Comparison of ENCODE assay signal across 8 cellular contexts in the genomic region with DNA sequence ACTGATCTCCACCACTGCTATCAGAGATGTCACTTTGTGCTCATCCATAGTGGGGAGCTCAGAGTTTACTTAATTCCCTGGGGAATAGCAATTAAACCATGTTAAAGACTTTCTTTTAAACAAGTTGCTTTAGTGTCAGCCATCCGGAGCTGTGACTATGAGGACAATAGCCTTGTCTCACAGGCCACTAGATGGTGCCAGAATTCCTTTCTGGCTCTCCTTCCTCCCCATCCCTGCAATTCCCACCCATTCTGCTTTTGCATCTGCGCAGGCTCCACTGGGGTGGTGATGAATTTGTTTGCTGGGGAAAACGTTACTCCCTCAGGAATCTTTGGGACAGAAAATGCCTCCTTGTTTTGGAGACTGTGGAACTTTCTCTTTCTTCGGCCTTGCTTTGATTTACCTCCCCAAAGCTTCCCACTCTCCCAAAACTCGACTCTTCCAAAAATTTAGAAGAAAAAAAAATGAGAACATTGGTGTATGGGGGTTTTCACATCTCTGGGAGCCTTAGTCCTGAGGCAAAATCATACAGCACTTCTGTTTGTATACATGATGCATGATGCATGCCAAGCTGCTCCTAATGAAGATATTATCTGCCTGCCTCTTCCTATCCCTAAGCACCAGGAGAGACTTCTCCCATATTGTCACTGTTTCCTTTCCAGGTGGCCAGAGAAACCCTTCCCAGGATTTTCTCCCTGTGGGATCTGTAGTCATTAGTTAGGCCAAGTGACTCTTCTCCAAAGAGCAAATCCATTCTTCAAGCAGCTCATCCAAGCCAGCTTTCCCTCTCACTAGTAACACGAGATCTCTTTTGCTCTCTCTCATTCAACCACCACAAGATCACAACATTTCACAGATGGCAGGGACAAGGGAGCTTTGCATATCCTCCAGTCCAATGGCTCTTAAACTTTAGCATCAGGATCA.
DNase-seq lines count a peak whose midpoint lies in the region; ATAC-seq and TF ChIP-seq lines count a peak whose summit lies in the region.

No MANE protein-coding gene starts in this region.

- no peak for TF ChIP-seq POLR2A in vagina (IDR thresholded peaks at IDR 0.05)

- no peak for TF ChIP-seq CTCF in vagina (IDR thresholded peaks at IDR 0.05)

- H3K36me3 ChIP-seq in SJCRH30 = no peaks in the 10 kb centered on the region
- H3K36me3 ChIP-seq in vagina = no peaks in the 10 kb centered on the region

- H3K4me1 ChIP-seq in SJCRH30 (peaks cover 7% of the 10 kb centered on the region; the same call in 1 of the 2 replicates), vagina (no peaks in the 10 kb centered on the region)

- H3K4me3 ChIP-seq in SJCRH30 (no peak overlapping the region), skeletal muscle cell (ENCODE audit: low read depth, low read length) (no peak overlapping the region), vagina (no peak overlapping the region)

- H3K27ac ChIP-seq in SJCRH30 (peak overlapping the region; percentile 34; the same call in 1 of the 2 replicates), vagina (no peak overlapping the region)

- intact Hi-C loops in left cardiac atrium (cut with DNase I) = loop anchor here in 1 of 2 donors (10.0 kb wide), 4 partner anchors 355 to 1195 kb away; a partner anchor contains a TSS
- intact Hi-C loops in vagina (cut with DNase I) = no loop called here

- H3K27me3 ChIP-seq in SJCRH30 (no peaks in the 10 kb centered on the region), vagina (no peaks in the 10 kb centered on the region)

- DNase-seq in GM04503 (ENCODE audit: low read depth) = peak; percentile 3
- peak; percentile 24 for DNase-seq in LoVo (ENCODE audit: low spot score)
- peak; percentile 88 to 94 for DNase-seq in SJCRH30
- peak; percentile 36 for DNase-seq in left cardiac atrium
- DNase-seq in skeletal muscle cell (ENCODE audit: low read depth) = peak; percentile 17
- DNase-seq in activated CD8-positive, alpha-beta memory T cell treated with anti-CD3 and anti-CD28 coated beads for 24 hours = no peak
- no peak for DNase-seq in vagina (ENCODE audit: extremely low spot score in 2 of 2)

- ATAC-seq in left cardiac atrium (peak; percentile 70 to 83), GM21737 (IDR thresholded peaks at IDR 0.05; ENCODE audit: unreplicated experiment) (no peak)

- H3K9me3 ChIP-seq in SJCRH30 (replicated peaks) (no peaks in the 10 kb centered on the region), vagina (no peaks in the 10 kb centered on the region)

Comparison
In these comparisons a context has a peak if more than half of its experiments do, and no peak if none do; other contexts are left out.
1. DNase-seq: peak in GM04503 (single experiment), LoVo (single experiment), SJCRH30 (2 of 2), left cardiac atrium (single experiment) and skeletal muscle cell (single experiment); none in activated CD8-positive, alpha-beta memory T cell treated with anti-CD3 and anti-CD28 coated beads for 24 hours (single experiment) and vagina (0 of 2).